In genomic region chr15:74304459-74304858, GRCh38 we compare ENCODE assay signal across 20 cellular contexts.
DNase-seq lines count a peak whose midpoint lies in the region; FAIRE-seq and TF ChIP-seq lines count a peak whose summit lies in the region.
"Had no signal": no experiment of that assay in that cellular context is flagged by ENCODE, and none has a peak within 500 bp of the region (broad histone marks: within the 10 kb centered on the region; RNA-seq: fewer than 3 reads in every experiment).

No MANE protein-coding gene starts in this region.

- H3K9me3 ChIP-seq in H1 (ENCODE audit: insufficient read depth in 2 of 2, low read depth in 1 of 2, low read length in 1 of 2) (no peaks in the 10 kb centered on the region), transverse colon (no peaks in the 10 kb centered on the region)
- H3K9me3 ChIP-seq: A549 had no signal

- H3K79me1 ChIP-seq in H1 (ENCODE audit: low read depth, low read length): no peaks in the 10 kb centered on the region

- peaks cover 11 to 58% (median 34%) of the 10 kb centered on the region in 4 experiments for H3K4me1 ChIP-seq in H1 (replicated peaks in 1 of 4; ENCODE audit: control insufficient read depth in 3 of 4, insufficient read depth in 4 of 4, low read length in 3 of 4)
- no peaks in the 10 kb centered on the region for H3K4me1 ChIP-seq in transverse colon

- no peak overlapping the region for H2BK20ac ChIP-seq in H1 (ENCODE audit: low read length)

- H2BK15ac ChIP-seq in H1 (ENCODE audit: low read length): 0 out of 2 replicates have a peak overlapping the region, but pooled peaks have one; percentile 8

- H3K27me3 Mint-ChIP-seq in type B pancreatic cell: peaks cover 68% of the 10 kb centered on the region

- H3K27ac ChIP-seq in H1 (ENCODE audit: low read depth, low read length) (no peak overlapping the region), transverse colon (no peak overlapping the region)
- H3K27ac ChIP-seq: KMS-11, SK-N-MC had no signal

- no peak overlapping the region for H4K91ac ChIP-seq in H1 (replicated peaks; ENCODE audit: insufficient read length, low read length)

- intact Hi-C loops in transverse colon (cut with DNase I; ENCODE audit: low total_unique reads): no loop called here

- TF ChIP-seq EP300 in H1 (IDR thresholded peaks at IDR 0.05; ENCODE audit: borderline replicate concordance in 1 of 2, low read depth in 2 of 2, low read length in 2 of 2) (no peak), transverse colon (IDR thresholded peaks at IDR 0.05; ENCODE audit: low read depth) (no peak)

- H3K4me3 ChIP-seq in H1 (ENCODE audit: extremely low read depth in 1 of 4, insufficient read depth in 2 of 4, low read depth in 3 of 4, low read length in 4 of 4) (no peak overlapping the region), transverse colon (no peak overlapping the region)
- H3K4me3 ChIP-seq: A549, SK-N-MC had no signal

- H2AFZ ChIP-seq in H1 (ENCODE audit: low read length): no peak overlapping the region

- H3K4me3 Mint-ChIP-seq in type B pancreatic cell: peak overlapping the region; percentile 72

- no peak overlapping the region for H3K14ac ChIP-seq in H1 (ENCODE audit: insufficient read length)

- no peak overlapping the region for H4K5ac ChIP-seq in H1 (ENCODE audit: insufficient read length, low read depth, low read length)

- no peaks in the 10 kb centered on the region for H3K36me3 ChIP-seq in H1 (ENCODE audit: control insufficient read depth in 2 of 4, insufficient read depth in 4 of 4, low read length in 3 of 4)
- H3K36me3 ChIP-seq in transverse colon: no peaks in the 10 kb centered on the region

- TF ChIP-seq POLR2A in H1 (IDR thresholded peaks at IDR 0.05; ENCODE audit: control extremely low read depth in 1 of 2, low read depth in 2 of 2, low read length in 2 of 2) (no peak), transverse colon (IDR thresholded peaks at IDR 0.05) (no peak)

- WGBS in H1 (ENCODE audit: extremely low coverage in 1 of 2, insufficient coverage in 1 of 2, insufficient read length in 1 of 2, insufficient replicate concordance in 2 of 2, low coverage in 1 of 2, low lambda C conversion rate in 2 of 2, missing lambda C conversion rate in 1 of 2), 2 experiments: 75% methylated on average over 10 of the region's 10 CpGs; no CpG with 5 or more reads in 1 of the 2 experiments
- 32 to 51% methylated on average over 6 to 10 of the region's 10 CpGs for WGBS in transverse colon (ENCODE audit: low coverage in 1 of 2), 2 donors

- no peaks in the 10 kb centered on the region for H3K9me3 Mint-ChIP-seq in type B pancreatic cell
- H3K9me3 Mint-ChIP-seq: H9 had no signal

- TF ChIP-seq CTCF in H1 (IDR thresholded peaks at IDR 0.05; ENCODE audit: control extremely low read depth in 1 of 3, insufficient read depth in 1 of 3, low read depth in 1 of 3, low read length in 3 of 3): no peak
- TF ChIP-seq CTCF in type B pancreatic cell (conservative IDR thresholded peaks at IDR 0.05): no peak
- TF ChIP-seq CTCF in transverse colon (IDR thresholded peaks at IDR 0.05): no peak

- H2AK5ac ChIP-seq in H1 (ENCODE audit: low read depth, low read length): no peak overlapping the region

- FAIRE-seq in H1 (lab: Jason Lieb, UNC): no peak
- FAIRE-seq: A549, GM12892, RCC 7860 had no signal

- H2BK5ac ChIP-seq in H1 (ENCODE audit: low read depth, low read length): no peak overlapping the region

- in situ Hi-C loops in transverse colon (cut with MboI; ENCODE audit: low pct_ligation_motif_present in 1 of 4, low pct_unique_long_range_greater_than_20kb in 1 of 4, low sequenced_read_pairs in 3 of 4): loop anchor here in 2 of 4 donors (10.0 to 25.0 kb wide), 4 partner anchors 167 to 367 kb away; partner anchors contain the start of genes ISLR2 (in 1 of the 2) and LOXL1 (in 1 of the 2)

- no peak overlapping the region for H4K8ac ChIP-seq in H1 (ENCODE audit: extremely low read depth, insufficient read depth, low read length)

- H3K36me3 Mint-ChIP-seq in type B pancreatic cell: no peaks in the 10 kb centered on the region

- no peak overlapping the region for H3K23ac ChIP-seq in H1 (ENCODE audit: insufficient read length)

- H3K27ac Mint-ChIP-seq in type B pancreatic cell: peak overlapping the region; percentile 32
- H3K27ac Mint-ChIP-seq: H9 had no signal

- peaks cover 79% of the 10 kb centered on the region for H3K4me1 Mint-ChIP-seq in type B pancreatic cell (ENCODE audit: unreplicated experiment)

- 0 out of 4 replicates have a peak overlapping the region, but pooled peaks of 1 of the 2 experiments have one; percentile 14 for H3K4me2 ChIP-seq in H1 (ENCODE audit: insufficient read depth in 1 of 2, low read depth in 2 of 2, low read length in 2 of 2)
- H3K4me2 ChIP-seq: A549, KMS-11 had no signal

- no peak overlapping the region for H3K18ac ChIP-seq in H1 (ENCODE audit: extremely low read depth, low read length)

- no peaks in the 10 kb centered on the region for H3K79me2 ChIP-seq in H1 (ENCODE audit: control insufficient read depth in 1 of 2, insufficient read depth in 2 of 2, low read length in 2 of 2)

- DNase-seq in NCI-H748 (lab: John Stamatoyannopoulos, UW; ENCODE audit: unreplicated experiment): peak; percentile 3
- no peak for DNase-seq in NCI-H748 treated with DMSO at 0.1 percent for 48 hours (lab: John Stamatoyannopoulos, UW)
- DNase-seq in NCI-H2227 (lab: John Stamatoyannopoulos, UW; ENCODE audit: unreplicated experiment): peak; percentile 35
- DNase-seq in H1 (ENCODE audit: low read depth in 1 of 2, low spot score in 2 of 2): no peak
- DNase-seq in type B pancreatic cell (ENCODE audit: extremely low spot score, unreplicated experiment): no peak
- DNase-seq in NOMO-1 treated with dmso at 0.1 percent for 144 hours (lab: John Stamatoyannopoulos, UW; ENCODE audit: unreplicated experiment): no peak
- no peak for DNase-seq in nucleus accumbens (lab: John Stamatoyannopoulos, UW)
- no peak for DNase-seq in transverse colon
- DNase-seq: C1 segment of cervical spinal cord, H9, NCI-H1105, NCI-H187, NCI-H2171 treated with DMSO at 0.1 percent for 48 hours, NCI-H526, Right ventricle myocardium superior had no signal

- H3K9ac ChIP-seq in H1 (replicated peaks in 1 of 4; ENCODE audit: extremely low read depth in 1 of 4, low read depth in 3 of 4, low read length in 3 of 4): no peak overlapping the region
- H3K9ac ChIP-seq: KMS-11 had no signal

- no peak overlapping the region for H3K4ac ChIP-seq in H1 (replicated peaks; ENCODE audit: insufficient read length, low read depth, low read length)

- H4K20me1 ChIP-seq in H1 (replicated peaks in 1 of 2; ENCODE audit: control insufficient read depth in 1 of 2, insufficient read depth in 2 of 2, low read length in 2 of 2): no peaks in the 10 kb centered on the region

- POLR2A ChIA-PET in H1 (lab: Charles Lee; ENCODE audit: partially characterized antibody): interaction anchor here (1.1 to 1.9 kb wide), 2 partner anchors 10 to 18 kb away, joined by 3 to 6 read pairs; no protein-coding TSS in a partner anchor

- CTCF ChIA-PET in H1 (lab: Charles Lee; ENCODE audit: partially characterized antibody): interaction anchor here (0.6 to 8.1 kb wide), 24 partner anchors 13 to 301 kb away, joined by 3 to 117 read pairs (median 4); partner anchors contain the start of genes ISLR2 and STRA6

- peaks cover 2 to 30% (median 23%) of the 10 kb centered on the region in 4 experiments; a peak in 6 of 7 replicates for H3K27me3 ChIP-seq in H1 (replicated peaks in 1 of 4; ENCODE audit: control insufficient read depth in 3 of 4, extremely low read depth in 1 of 4, insufficient read depth in 3 of 4, low read length in 3 of 4)
- H3K27me3 ChIP-seq in transverse colon: peaks cover 50% of the 10 kb centered on the region

- no peaks in the 10 kb centered on the region for H3K23me2 ChIP-seq in H1 (ENCODE audit: low read depth, low read length)

- H2BK120ac ChIP-seq in H1 (replicated peaks; ENCODE audit: low read depth, low read length): no peak overlapping the region

- no peak overlapping the region for H3K56ac ChIP-seq in H1 (replicated peaks; ENCODE audit: insufficient read length, low read depth, low read length)

- no peak overlapping the region for H2BK12ac ChIP-seq in H1 (ENCODE audit: low read depth, low read length)

- TF ChIP-seq RAD21 in H1 (IDR thresholded peaks at IDR 0.05 in 1 of 2, conservative IDR thresholded peaks at IDR 0.05 in 1 of 2; ENCODE audit: low read depth in 2 of 2, low read length in 2 of 2): no peak

TF ChIP-seq in H1, 55 proteins besides CTCF, POLR2A, EP300 and RAD21:
- TF ChIP-seq SRF (IDR thresholded peaks at IDR 0.05; ENCODE audit: low read depth, low read length) (no peak), JUN (IDR thresholded peaks at IDR 0.05; ENCODE audit: low read depth, low read length) (no peak), POU5F1 (IDR thresholded peaks at IDR 0.05; ENCODE audit: low read depth, low read length) (no peak), SP2 (IDR thresholded peaks at IDR 0.05; ENCODE audit: low read length) (no peak), TAF7 (optimal IDR thresholded peaks at IDR 0.05; ENCODE audit: borderline replicate concordance, low read depth, low read length) (no peak), TEAD4 (IDR thresholded peaks at IDR 0.05; ENCODE audit: low read depth, low read length) (no peak), HDAC2 (IDR thresholded peaks at IDR 0.05; ENCODE audit: borderline replicate concordance in 1 of 2, low read depth in 2 of 2, low read length in 2 of 2) (no peak), NANOG (IDR thresholded peaks at IDR 0.05; ENCODE audit: insufficient read depth, low read depth, low read length, poor library complexity, severe bottlenecking) (no peak), ASH2L (IDR thresholded peaks at IDR 0.05; ENCODE audit: low read length) (no peak), TBP (IDR thresholded peaks at IDR 0.05; ENCODE audit: low read depth, low read length) (no peak)

Comparison
In these comparisons a context has a peak if more than half of its experiments do, and no peak if none do; other contexts are left out.
1. DNase-seq: peak in NCI-H748 (single experiment) and NCI-H2227 (single experiment); none in NCI-H748 treated with DMSO at 0.1 percent for 48 hours (single experiment), H1 (0 of 2), type B pancreatic cell (single experiment), NOMO-1 treated with dmso at 0.1 percent for 144 hours (single experiment), nucleus accumbens (0 of 56) and transverse colon (single experiment).